Comparison of ENCODE assay signal across 30 cellular contexts in genomic region chr9:32291370-32291769, GRCh38.
"Had no signal": no experiment of that assay in that cellular context is flagged by ENCODE, and none has a peak within 500 bp of the region (broad histone marks: within the 10 kb centered on the region; RNA-seq: fewer than 3 reads in every experiment).

No MANE protein-coding gene starts in this region.

- H3K36me3 ChIP-seq: cardiac muscle cell, WERI-Rb-1 had no signal

- H3K4me3 ChIP-seq: cardiac muscle cell had no signal

- DNase-seq: activated CD4-positive, alpha-beta memory T cell treated with anti-CD3 and anti-CD28 coated beads, Interleukin-2, amount 10 ng/mL, durations not matched to agents 7 days and 5 days; activated CD4-positive, alpha-beta T cell treated with anti-CD3 and anti-CD28 coated beads for 1 hour; activated CD4-positive, alpha-beta T cell treated with anti-CD3 and anti-CD28 coated beads for 48 hours; activated CD4-positive, CD25-positive, alpha-beta regulatory T cell; activated CD8-positive, alpha-beta memory T cell treated with anti-CD3 and anti-CD28 coated beads for 24 hours; activated CD8-positive, alpha-beta memory T cell treated with anti-CD3 and anti-CD28 coated beads, Interleukin-2, amount 10 ng/mL, durations not matched to agents 7 days and 5 days; activated CD8-positive, alpha-beta memory T cell treated with anti-CD3 and anti-CD28 coated beads, Interleukin-2, amount 50 U/mL, for 48 hours; activated effector memory CD4-positive, alpha-beta T cell treated with Interleukin-2 at 50 U/mL for 16 hours; activated naive CD4-positive, alpha-beta T cell treated with anti-CD3 and anti-CD28 coated beads, Interleukin-2, amount 10 ng/mL, durations not matched to agents 7 days and 5 days; activated naive CD8-positive, alpha-beta T cell treated with anti-CD3 and anti-CD28 coated beads, Interleukin-2, amount 50 U/mL, for 24 hours; activated T-cell treated with anti-CD3 and anti-CD28 coated beads, Interleukin-2, amount 50 U/mL, for 48 hours; anterior cingulate cortex; Karpas-422; KBM-7; MM.1S; MV-4-11; NCI-H1092; NCI-H146; NCI-H187; NCI-H2029 treated with DMSO at 0.1 percent for 48 hours; NCI-H2107; NCI-H2171; NCI-H510A; NCI-H526; NCI-H748 treated with DMSO at 0.1 percent for 48 hours; NK-92 treated with Interleukin-12 subunit alpha and Interleukin-12 subunit beta, amount 100 ng/mL, for 24 hours; Right ventricle myocardium superior; T1000; WERI-Rb-1 had no signal

- H3K27me3 ChIP-seq: cardiac muscle cell had no signal

- H3K27ac ChIP-seq: cardiac muscle cell, WERI-Rb-1 had no signal

- ATAC-seq: activated CD8-positive, alpha-beta memory T cell treated with anti-CD3 and anti-CD28 coated beads, Interleukin-2, amount 10 ng/mL, durations not matched to agents 7 days and 5 days; activated naive CD8-positive, alpha-beta T cell treated with anti-CD3 and anti-CD28 coated beads, Interleukin-2, amount 50 U/mL, for 24 hours had no signal
